1 cellular context compared by ENCODE assay signal in the genomic region with DNA sequence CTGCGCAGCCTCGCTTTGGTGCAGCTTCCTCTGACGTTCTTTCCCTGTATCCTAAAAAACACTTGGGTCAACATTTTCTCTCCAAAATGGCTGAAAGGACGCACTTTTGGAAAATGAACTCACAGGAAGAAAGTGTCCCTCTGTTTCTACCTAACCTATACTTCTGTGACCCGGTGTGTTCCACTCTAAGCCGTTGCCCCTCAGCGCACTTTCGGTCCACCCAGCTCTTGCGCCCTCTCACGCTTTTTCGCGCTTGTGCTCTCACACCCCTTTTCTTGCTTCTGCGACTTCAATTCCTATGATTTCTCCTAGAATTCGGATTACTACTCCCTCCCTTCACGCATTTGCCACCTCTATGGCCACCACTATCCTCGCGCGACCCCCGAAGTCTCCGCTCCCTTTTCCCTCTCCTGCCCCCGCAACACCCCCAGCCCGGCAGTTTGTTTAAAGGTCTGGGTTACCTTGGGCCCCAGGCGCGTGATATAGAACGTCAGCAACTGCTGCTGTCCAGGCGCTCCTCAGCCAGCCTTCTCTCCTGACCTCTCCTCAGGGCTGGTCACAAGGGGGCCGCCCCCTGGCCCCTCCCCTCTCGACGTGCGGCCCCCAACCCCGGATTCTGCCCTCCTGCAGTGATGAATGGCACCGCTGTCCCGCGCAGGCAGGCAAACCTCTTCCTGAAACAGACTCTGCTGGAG.
TF ChIP-seq lines count a peak whose summit lies in the region.

A gene (minus strand): TSS at position 534 of the 695 bp plus-strand sequence. CDS start 909 bp downstream, outside the sequence.

TF ChIP-seq in GM12878, 131 proteins besides CTCF, POLR2A, EP300 and RAD21 (continued from another document):
- TF ChIP-seq, protein P1, sequence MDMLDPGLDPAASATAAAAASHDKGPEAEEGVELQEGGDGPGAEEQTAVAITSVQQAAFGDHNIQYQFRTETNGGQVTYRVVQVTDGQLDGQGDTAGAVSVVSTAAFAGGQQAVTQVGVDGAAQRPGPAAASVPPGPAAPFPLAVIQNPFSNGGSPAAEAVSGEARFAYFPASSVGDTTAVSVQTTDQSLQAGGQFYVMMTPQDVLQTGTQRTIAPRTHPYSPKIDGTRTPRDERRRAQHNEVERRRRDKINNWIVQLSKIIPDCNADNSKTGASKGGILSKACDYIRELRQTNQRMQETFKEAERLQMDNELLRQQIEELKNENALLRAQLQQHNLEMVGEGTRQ (IDR thresholded peaks at IDR 0.05; ENCODE audit: borderline replicate concordance, low read depth, low read length): no peak
- TF ChIP-seq PML (IDR thresholded peaks at IDR 0.05; ENCODE audit: low read length): no peak
- peak; percentile 0; the same call in 1 of the 2 replicates for TF ChIP-seq MXI1 (IDR thresholded peaks at IDR 0.05; ENCODE audit: low read depth, low read length)
- TF ChIP-seq JUND (IDR thresholded peaks at IDR 0.05; ENCODE audit: low read depth, low read length): no peak
- 0 out of 2 replicates have a peak, but pooled peaks have one; percentile 16 for TF ChIP-seq RAD51 (IDR thresholded peaks at IDR 0.05)
- TF ChIP-seq GATAD2B (conservative IDR thresholded peaks at IDR 0.05; ENCODE audit: low read depth): 0 out of 2 replicates have a peak, but pooled peaks have one; percentile 5
- 0 out of 2 replicates have a peak, but pooled peaks have one; percentile 24 for TF ChIP-seq CBX5 (IDR thresholded peaks at IDR 0.05; ENCODE audit: low read depth)
- TF ChIP-seq, protein P2, sequence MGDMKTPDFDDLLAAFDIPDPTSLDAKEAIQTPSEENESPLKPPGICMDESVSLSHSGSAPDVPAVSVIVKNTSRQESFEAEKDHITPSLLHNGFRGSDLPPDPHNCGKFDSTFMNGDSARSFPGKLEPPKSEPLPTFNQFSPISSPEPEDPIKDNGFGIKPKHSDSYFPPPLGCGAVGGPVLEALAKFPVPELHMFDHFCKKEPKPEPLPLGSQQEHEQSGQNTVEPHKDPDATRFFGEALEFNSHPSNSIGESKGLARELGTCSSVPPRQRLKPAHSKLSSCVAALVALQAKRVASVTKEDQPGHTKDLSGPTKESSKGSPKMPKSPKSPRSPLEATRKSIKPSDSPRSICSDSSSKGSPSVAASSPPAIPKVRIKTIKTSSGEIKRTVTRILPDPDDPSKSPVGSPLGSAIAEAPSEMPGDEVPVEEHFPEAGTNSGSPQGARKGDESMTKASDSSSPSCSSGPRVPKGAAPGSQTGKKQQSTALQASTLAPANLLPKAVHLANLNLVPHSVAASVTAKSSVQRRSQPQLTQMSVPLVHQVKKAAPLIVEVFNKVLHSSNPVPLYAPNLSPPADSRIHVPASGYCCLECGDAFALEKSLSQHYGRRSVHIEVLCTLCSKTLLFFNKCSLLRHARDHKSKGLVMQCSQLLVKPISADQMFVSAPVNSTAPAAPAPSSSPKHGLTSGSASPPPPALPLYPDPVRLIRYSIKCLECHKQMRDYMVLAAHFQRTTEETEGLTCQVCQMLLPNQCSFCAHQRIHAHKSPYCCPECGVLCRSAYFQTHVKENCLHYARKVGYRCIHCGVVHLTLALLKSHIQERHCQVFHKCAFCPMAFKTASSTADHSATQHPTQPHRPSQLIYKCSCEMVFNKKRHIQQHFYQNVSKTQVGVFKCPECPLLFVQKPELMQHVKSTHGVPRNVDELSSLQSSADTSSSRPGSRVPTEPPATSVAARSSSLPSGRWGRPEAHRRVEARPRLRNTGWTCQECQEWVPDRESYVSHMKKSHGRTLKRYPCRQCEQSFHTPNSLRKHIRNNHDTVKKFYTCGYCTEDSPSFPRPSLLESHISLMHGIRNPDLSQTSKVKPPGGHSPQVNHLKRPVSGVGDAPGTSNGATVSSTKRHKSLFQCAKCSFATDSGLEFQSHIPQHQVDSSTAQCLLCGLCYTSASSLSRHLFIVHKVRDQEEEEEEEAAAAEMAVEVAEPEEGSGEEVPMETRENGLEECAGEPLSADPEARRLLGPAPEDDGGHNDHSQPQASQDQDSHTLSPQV (IDR thresholded peaks at IDR 0.05): no peak
